Comparison of ENCODE assay signal across 1 cellular context in genomic region chr22:26471522-26471921, GRCh38.
A peak's percentile ranks its signal among the peaks of the same experiment; 100 is the strongest.
TF ChIP-seq lines count a peak whose summit lies in the region.

No MANE protein-coding gene starts in this region.

TF ChIP-seq in endothelial cell of umbilical vein, 7 proteins besides CTCF, POLR2A, EP300 and RAD21:
- TF ChIP-seq JUN (IDR thresholded peaks at IDR 0.05; ENCODE audit: borderline replicate concordance, insufficient read depth, insufficient read length, low read depth) = peak; percentile 18
- peak; percentile 36 for TF ChIP-seq POLR2AphosphoS5 (IDR thresholded peaks at IDR 0.05; ENCODE audit: insufficient read depth, low read depth, low read length)
- peak; percentile 96 for TF ChIP-seq FOS (IDR thresholded peaks at IDR 0.05; ENCODE audit: borderline replicate concordance, insufficient read depth, low read length)
- TF ChIP-seq MAX (IDR thresholded peaks at IDR 0.05; ENCODE audit: insufficient read depth, insufficient read length) = no peak
